In genomic region chr7:142603870-142604448, GRCh38 we compare ENCODE assay signal across 8 cellular contexts.
DNase-seq lines count a peak whose midpoint lies in the region; ATAC-seq, FAIRE-seq and TF ChIP-seq lines count a peak whose summit lies in the region.

No MANE protein-coding gene starts in this region.

- H3K4me3 Mint-ChIP-seq in activated T-helper 1 cell treated with anti-CD3 and anti-CD28 coated beads, Interleukin-12 subunit alpha, Interleukin-12 subunit beta, Interleukin-2, Interleukin-4 antibody, amounts not matched to agents 30 ng/mL and 10 ng/mL and 1 ng/mL, durations not matched to agents 14 hours and 24 hours and 36 hours: no peak overlapping the region

- H3K27ac Mint-ChIP-seq in activated naive CD4-positive, alpha-beta T cell treated with anti-CD3 and anti-CD28 coated beads, Interleukin-2, amount 50 U/mL, for 72 hours: no peak overlapping the region
- H3K27ac Mint-ChIP-seq in activated T-helper 1 cell treated with anti-CD3 and anti-CD28 coated beads, Interleukin-12 subunit alpha, Interleukin-12 subunit beta, Interleukin-2, Interleukin-4 antibody, amounts not matched to agents 30 ng/mL and 10 ng/mL and 1 ng/mL, durations not matched to agents 14 hours and 24 hours and 36 hours: no peak overlapping the region

- WGBS in spleen, 5 donors: 20 to 22% (median 21%) methylated on average over 9 of the region's 9 CpGs

- H3K9me3 Mint-ChIP-seq in activated naive CD4-positive, alpha-beta T cell treated with anti-CD3 and anti-CD28 coated beads, Interleukin-2, amount 50 U/mL, for 72 hours: no peaks in the 10 kb centered on the region
- no peaks in the 10 kb centered on the region for H3K9me3 Mint-ChIP-seq in activated T-helper 1 cell treated with anti-CD3 and anti-CD28 coated beads, Interleukin-12 subunit alpha, Interleukin-12 subunit beta, Interleukin-2, Interleukin-4 antibody, amounts not matched to agents 30 ng/mL and 10 ng/mL and 1 ng/mL, durations not matched to agents 14 hours and 24 hours and 36 hours

- H3K36me3 ChIP-seq in A673 (ENCODE audit: insufficient read depth, low read length, poor library complexity, severe bottlenecking) (no peaks in the 10 kb centered on the region), Panc1 (ENCODE audit: control insufficient read depth, insufficient read depth, low read length) (no peaks in the 10 kb centered on the region), right atrium auricular region (no peaks in the 10 kb centered on the region), spleen (no peaks in the 10 kb centered on the region)

- H3K9me3 ChIP-seq in A673 (ENCODE audit: low read depth, low read length, poor library complexity, severe bottlenecking) (no peaks in the 10 kb centered on the region), Panc1 (ENCODE audit: control insufficient read depth, insufficient read depth, low read depth, low read length) (no peaks in the 10 kb centered on the region), right atrium auricular region (no peaks in the 10 kb centered on the region), spleen (no peaks in the 10 kb centered on the region)

- peak; percentile 70 for DNase-seq in A673 (ENCODE audit: low spot score)
- peak; percentile 59 for DNase-seq in GM03348 (ENCODE audit: low spot score)
- peak; percentile 39 for DNase-seq in HTR-8/SVneo (ENCODE audit: insufficient read length, low spot score)
- peak; percentile 64 for DNase-seq in Panc1 (ENCODE audit: low read depth, low spot score)
- DNase-seq in activated naive CD4-positive, alpha-beta T cell treated with anti-CD3 and anti-CD28 coated beads, Interleukin-2, amount 50 U/mL, for 72 hours (ENCODE audit: low spot score in 2 of 2): peak in 1 of 2 donors; percentile 49
- no peak for DNase-seq in right atrium auricular region (ENCODE audit: low spot score)
- DNase-seq in spleen: no peak
- no peak for DNase-seq in activated T-helper 1 cell treated with anti-CD3 and anti-CD28 coated beads, Interleukin-12 subunit alpha, Interleukin-12 subunit beta, Interleukin-2, Interleukin-4 antibody, amounts not matched to agents 30 ng/mL and 10 ng/mL and 1 ng/mL, durations not matched to agents 14 hours and 24 hours and 36 hours (ENCODE audit: low spot score)

- peaks cover 9% of the 10 kb centered on the region for H3K4me1 Mint-ChIP-seq in activated T-helper 1 cell treated with anti-CD3 and anti-CD28 coated beads, Interleukin-12 subunit alpha, Interleukin-12 subunit beta, Interleukin-2, Interleukin-4 antibody, amounts not matched to agents 30 ng/mL and 10 ng/mL and 1 ng/mL, durations not matched to agents 14 hours and 24 hours and 36 hours (ENCODE audit: low read depth)

- FAIRE-seq in HTR-8/SVneo (lab: Jason Lieb, UNC): no peak

- no peak overlapping the region for H3K27ac ChIP-seq in A673 (ENCODE audit: low read depth, low read length, poor library complexity, severe bottlenecking)
- no peak overlapping the region for H3K27ac ChIP-seq in Panc1 (ENCODE audit: low read length)
- no peak overlapping the region for H3K27ac ChIP-seq in right atrium auricular region
- H3K27ac ChIP-seq in spleen: no peak overlapping the region

- H3K27me3 Mint-ChIP-seq in activated T-helper 1 cell treated with anti-CD3 and anti-CD28 coated beads, Interleukin-12 subunit alpha, Interleukin-12 subunit beta, Interleukin-2, Interleukin-4 antibody, amounts not matched to agents 30 ng/mL and 10 ng/mL and 1 ng/mL, durations not matched to agents 14 hours and 24 hours and 36 hours (ENCODE audit: insufficient read depth): peaks cover 6% of the 10 kb centered on the region

- H3K27me3 ChIP-seq in A673 (replicated peaks; ENCODE audit: insufficient read depth, low read depth, low read length, poor library complexity): peaks cover 29% of the 10 kb centered on the region
- 0 out of 2 replicates have a peak, but pooled peaks cover 6% of the 10 kb centered on the region for H3K27me3 ChIP-seq in Panc1 (ENCODE audit: control insufficient read depth, insufficient read depth, low read length)
- no peaks in the 10 kb centered on the region for H3K27me3 ChIP-seq in right atrium auricular region
- H3K27me3 ChIP-seq in spleen (replicated peaks in 1 of 7): peaks cover 0 to 17% (median 0%) of the 10 kb centered on the region in 7 donors

- no peaks in the 10 kb centered on the region for H3K36me3 Mint-ChIP-seq in activated naive CD4-positive, alpha-beta T cell treated with anti-CD3 and anti-CD28 coated beads, Interleukin-2, amount 50 U/mL, for 72 hours
- H3K36me3 Mint-ChIP-seq in activated T-helper 1 cell treated with anti-CD3 and anti-CD28 coated beads, Interleukin-12 subunit alpha, Interleukin-12 subunit beta, Interleukin-2, Interleukin-4 antibody, amounts not matched to agents 30 ng/mL and 10 ng/mL and 1 ng/mL, durations not matched to agents 14 hours and 24 hours and 36 hours (ENCODE audit: low read depth): no peaks in the 10 kb centered on the region

- BruUV-seq in A673 (replicated peaks; lab: Mats Ljungman, UMichigan) (no TSS peak), Panc1 (replicated peaks; lab: Mats Ljungman, UMichigan) (no TSS peak)

- no peak overlapping the region for H3K4me3 ChIP-seq in A673 (ENCODE audit: low read depth, low read length, poor library complexity, severe bottlenecking)
- H3K4me3 ChIP-seq in Panc1 (ENCODE audit: low read depth in 2 of 2, low read length in 2 of 2): no peak overlapping the region; a peak in 1 of 4 replicates
- no peak overlapping the region for H3K4me3 ChIP-seq in right atrium auricular region
- H3K4me3 ChIP-seq in spleen: no peak overlapping the region

- ATAC-seq in Panc1: no peak
- ATAC-seq in activated naive CD4-positive, alpha-beta T cell treated with anti-CD3 and anti-CD28 coated beads, Interleukin-2, amount 50 U/mL, for 72 hours: peak; percentile 50 to 62

- in situ Hi-C loops in Panc1 (cut with HindIII; ENCODE audit: low pct_unique_long_range_greater_than_20kb, low sequenced_read_pairs): no loop called here

- H3K4me1 ChIP-seq in A673 (ENCODE audit: insufficient read depth, low read length, poor library complexity, severe bottlenecking) (no peaks in the 10 kb centered on the region), Panc1 (ENCODE audit: control insufficient read depth, insufficient read depth, low read length) (no peaks in the 10 kb centered on the region; the same call in 1 of the 2 replicates), right atrium auricular region (no peaks in the 10 kb centered on the region), spleen (peaks cover 0 to 6% (median 2%) of the 10 kb centered on the region in 6 donors)

- TF ChIP-seq POLR2A in spleen (IDR thresholded peaks at IDR 0.05): no peak

- CTCF ChIA-PET in A673 (lab: Charles Lee) (interaction anchor here (0.6 to 1.9 kb wide), 5 partner anchors 29 to 611 kb away, joined by 3 to 22 read pairs (median 4); no protein-coding TSS in a partner anchor), Panc1 (lab: Charles Lee) (interaction anchor here (0.7 to 1.6 kb wide), 7 partner anchors 16 to 197 kb away, joined by 3 to 9 read pairs (median 4); no protein-coding TSS in a partner anchor)

- POLR2A ChIA-PET in A673 (lab: Charles Lee; ENCODE audit: low non-redundant PET) (no interaction called here), Panc1 (lab: Charles Lee) (interaction anchor here (0.7 kb wide), 1 partner anchor 1590 kb away, joined by 3 read pairs; no protein-coding TSS in a partner anchor)

- intact Hi-C loops in A673 (cut with micrococcal nuclease; ENCODE audit: unreplicated experiment): loop anchor here (10.0 kb wide), 1 partner anchor 401 kb away; no protein-coding TSS in a partner anchor
- intact Hi-C loops in Panc1 (cut with micrococcal nuclease; ENCODE audit: unreplicated experiment): loop anchor here (5.0 to 10.0 kb wide), 2 partner anchors 181 to 398 kb away; no protein-coding TSS in a partner anchor
- intact Hi-C loops in spleen (cut with DNase I; ENCODE audit: low total_unique reads): no loop called here
- intact Hi-C loops in activated T-helper 1 cell treated with anti-CD3 and anti-CD28 coated beads, Interleukin-12 subunit alpha, Interleukin-12 subunit beta, Interleukin-2, Interleukin-4 antibody, amounts not matched to agents 30 ng/mL and 10 ng/mL and 1 ng/mL, durations not matched to agents 14 hours and 24 hours and 36 hours (cut with micrococcal nuclease): loop anchor here (1.0 to 5.0 kb wide), 4 partner anchors 22 to 613 kb away; no protein-coding TSS in a partner anchor

- TF ChIP-seq CTCF in A673 (conservative IDR thresholded peaks at IDR 0.05; ENCODE audit: low read depth, low read length) (peak; percentile 85), Panc1 (IDR thresholded peaks at IDR 0.05) (peak; percentile 80; the same call in 1 of the 2 replicates), right atrium auricular region (IDR thresholded peaks at IDR 0.05) (peak; percentile 72 to 85), spleen (IDR thresholded peaks at IDR 0.05 in 8 of 11, conservative IDR thresholded peaks at IDR 0.05 in 3 of 11) (peak; percentile 27 to 75 (median 63))

Comparison
In these comparisons a context has a peak if more than half of its experiments do, and no peak if none do; other contexts are left out.
1. DNase-seq: peak in A673 (single experiment), GM03348 (single experiment), HTR-8/SVneo (single experiment) and Panc1 (single experiment); none in right atrium auricular region (single experiment), spleen (single experiment) and activated T-helper 1 cell treated with anti-CD3 and anti-CD28 coated beads, Interleukin-12 subunit alpha, Interleukin-12 subunit beta, Interleukin-2, Interleukin-4 antibody, amounts not matched to agents 30 ng/mL and 10 ng/mL and 1 ng/mL, durations not matched to agents 14 hours and 24 hours and 36 hours (single experiment).
2. Peak in every context shown above with its lines, with median percentiles within 50 percentile points of each other: CTCF ChIP-seq.